In the genomic region with DNA sequence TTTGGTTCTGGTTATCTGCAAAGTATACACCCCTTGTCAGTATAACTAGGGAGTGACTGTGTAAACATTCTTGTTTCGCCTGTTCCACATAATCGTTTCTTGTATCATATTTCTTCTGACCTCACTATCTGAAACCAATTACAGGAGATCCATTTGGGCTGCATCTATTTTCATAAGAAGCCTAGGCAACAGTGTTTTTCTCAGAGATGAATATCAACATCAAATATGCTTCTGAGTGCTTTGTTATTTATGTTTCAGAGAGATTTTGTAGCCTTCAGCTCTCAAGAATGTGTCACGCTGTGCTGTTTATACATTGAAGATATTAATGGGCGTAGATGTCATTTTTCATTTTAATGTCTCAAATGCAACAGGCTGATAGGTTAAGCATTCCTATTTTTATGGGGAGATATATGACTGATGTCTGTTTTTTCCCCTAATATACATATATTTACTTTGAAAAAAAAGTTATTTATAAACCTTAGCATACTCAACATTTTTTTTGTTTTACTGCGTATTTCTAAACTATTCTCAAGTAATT, we compare ENCODE assay signal across 12 cellular contexts.
A peak's percentile ranks its signal among the peaks of the same experiment; 100 is the strongest.
DNase-seq lines count a peak whose midpoint lies in the region; ATAC-seq and TF ChIP-seq lines count a peak whose summit lies in the region.
"Had no signal": no experiment of that assay in that cellular context is flagged by ENCODE, and none has a peak within 500 bp of the region (broad histone marks: within the 10 kb centered on the region; RNA-seq: fewer than 3 reads in every experiment).

No MANE protein-coding gene starts in this region.

- ATAC-seq in HG02870 (IDR thresholded peaks at IDR 0.05; ENCODE audit: unreplicated experiment): no peak
- ATAC-seq in HG03139 (IDR thresholded peaks at IDR 0.05; ENCODE audit: unreplicated experiment): no peak
- ATAC-seq: GM12878 had no signal

- no TSS peak for BruUV-seq in Caco-2 (replicated peaks; lab: Mats Ljungman, UMichigan)

- H3K4me3 ChIP-seq in Caco-2 (ENCODE audit: low read depth, low read length): no peak overlapping the region
- H3K4me3 ChIP-seq: GM12878, Peyer's patch had no signal

- H3K36me3 ChIP-seq in Caco-2 (ENCODE audit: control insufficient read depth, insufficient read depth, low read length): no peaks in the 10 kb centered on the region
- H3K36me3 ChIP-seq: Peyer's patch had no signal

- H3K4me1 ChIP-seq in Caco-2: no peaks in the 10 kb centered on the region
- H3K4me1 ChIP-seq: Peyer's patch had no signal

- no peaks in the 10 kb centered on the region for H3K27me3 Mint-ChIP-seq in chondrocyte (ENCODE audit: low read depth)
- H3K27me3 Mint-ChIP-seq in osteocyte (ENCODE audit: unreplicated experiment): no peaks in the 10 kb centered on the region
- no peaks in the 10 kb centered on the region for H3K27me3 Mint-ChIP-seq in Caco-2 (ENCODE audit: insufficient read depth, unreplicated experiment)

- peaks cover 32% of the 10 kb centered on the region for H3K4me1 Mint-ChIP-seq in chondrocyte (ENCODE audit: low read depth)
- H3K4me1 Mint-ChIP-seq in osteocyte (ENCODE audit: unreplicated experiment): peaks cover 43% of the 10 kb centered on the region
- H3K4me1 Mint-ChIP-seq in Caco-2 (ENCODE audit: low read depth, unreplicated experiment): no peaks in the 10 kb centered on the region
- H3K4me1 Mint-ChIP-seq: CD8-positive, alpha-beta memory T cell had no signal

- POLR2A ChIA-PET in Caco-2 (lab: Charles Lee): no interaction called here

- H3K27me3 ChIP-seq in Caco-2 (replicated peaks; ENCODE audit: control insufficient read depth, insufficient read depth, low read length): no peaks in the 10 kb centered on the region
- H3K27me3 ChIP-seq: Peyer's patch had no signal

- peak; percentile 11 for DNase-seq in ELR (ENCODE audit: low read depth)
- DNase-seq in NCI-H2029 treated with DMSO at 0.1 percent for 48 hours (lab: John Stamatoyannopoulos, UW): peak; percentile 16
- DNase-seq in chondrocyte (ENCODE audit: low spot score): no peak
- no peak for DNase-seq in osteocyte (ENCODE audit: extremely low spot score, unreplicated experiment)
- DNase-seq in Caco-2: no peak
- DNase-seq in EL: no peak
- DNase-seq: CD8-positive, alpha-beta memory T cell; nephron progenitor cell; Peyer's patch had no signal

- H3K27ac Mint-ChIP-seq in chondrocyte (ENCODE audit: unreplicated experiment): peak overlapping the region; percentile 1
- H3K27ac Mint-ChIP-seq in osteocyte (ENCODE audit: unreplicated experiment): peak overlapping the region; percentile 56
- no peak overlapping the region for H3K27ac Mint-ChIP-seq in Caco-2 (ENCODE audit: unreplicated experiment)
- H3K27ac Mint-ChIP-seq: CD8-positive, alpha-beta memory T cell; nephron progenitor cell had no signal

- H3K9me3 ChIP-seq in Caco-2: no peaks in the 10 kb centered on the region
- H3K9me3 ChIP-seq: Peyer's patch had no signal

- TF ChIP-seq CTCF in chondrocyte (IDR thresholded peaks at IDR 0.05) (no peak), osteocyte (IDR thresholded peaks at IDR 0.05) (no peak), Caco-2 (IDR thresholded peaks at IDR 0.05; ENCODE audit: insufficient read depth in 1 of 2, low read depth in 1 of 2, low read length in 1 of 2, severe bottlenecking in 1 of 2, unreplicated experiment in 1 of 2) (no peak)

- CTCF ChIA-PET in Caco-2 (lab: Charles Lee): no interaction called here

- no peaks in the 10 kb centered on the region for H3K9me3 Mint-ChIP-seq in chondrocyte (ENCODE audit: low read depth)
- H3K9me3 Mint-ChIP-seq in osteocyte (ENCODE audit: unreplicated experiment): no peaks in the 10 kb centered on the region
- no peaks in the 10 kb centered on the region for H3K9me3 Mint-ChIP-seq in Caco-2 (ENCODE audit: unreplicated experiment)
- H3K9me3 Mint-ChIP-seq: CD8-positive, alpha-beta memory T cell; nephron progenitor cell had no signal

- intact Hi-C loops in Caco-2 (cut with micrococcal nuclease; ENCODE audit: unreplicated experiment): no loop called here

- H3K36me3 Mint-ChIP-seq in chondrocyte (ENCODE audit: low read depth) (no peaks in the 10 kb centered on the region), osteocyte (ENCODE audit: unreplicated experiment) (no peaks in the 10 kb centered on the region), Caco-2 (ENCODE audit: insufficient read depth, unreplicated experiment) (no peaks in the 10 kb centered on the region)
- H3K36me3 Mint-ChIP-seq: CD8-positive, alpha-beta memory T cell had no signal

- no peak overlapping the region for H3K4me3 Mint-ChIP-seq in chondrocyte (ENCODE audit: unreplicated experiment)
- H3K4me3 Mint-ChIP-seq in osteocyte (ENCODE audit: unreplicated experiment): peak overlapping the region; percentile 0
- H3K4me3 Mint-ChIP-seq in Caco-2 (ENCODE audit: unreplicated experiment): no peak overlapping the region
- H3K4me3 Mint-ChIP-seq: CD8-positive, alpha-beta memory T cell; nephron progenitor cell had no signal

Comparison
In these comparisons a context has a peak if more than half of its experiments do, and no peak if none do; other contexts are left out.
1. DNase-seq: peak in ELR (single experiment) and NCI-H2029 treated with DMSO at 0.1 percent for 48 hours (single experiment); none in chondrocyte (single experiment), osteocyte (single experiment), Caco-2 (0 of 2) and EL (single experiment).